In genomic region chr22:49724893-49725489, GRCh38 we compare ENCODE assay signal across 8 cellular contexts.
DNase-seq lines count a peak whose midpoint lies in the region; ATAC-seq and TF ChIP-seq lines count a peak whose summit lies in the region.

No MANE protein-coding gene starts in this region.

- TF ChIP-seq CTCF in BE2C (IDR thresholded peaks at IDR 0.05; ENCODE audit: low read depth, low read length) (peak; percentile 66), endothelial cell (IDR thresholded peaks at IDR 0.05; ENCODE audit: unreplicated experiment) (peak; percentile 64)

- DNase-seq in BE2C = peak; percentile 74
- peak; percentile 36 for DNase-seq in NCI-H510A treated with DMSO at 0.1 percent for 48 hours (lab: John Stamatoyannopoulos, UW)
- DNase-seq in activated CD8-positive, alpha-beta memory T cell treated with anti-CD3 and anti-CD28 coated beads for 4 hours (ENCODE audit: low read depth in 2 of 2) = peak; percentile 25 to 29
- DNase-seq in endothelial cell (ENCODE audit: low spot score) = peak; percentile 92
- peak; percentile 27 for DNase-seq in naive B cell
- DNase-seq in stimulated activated CD8-positive, alpha-beta memory T cell treated with anti-CD3 and anti-CD28 coated beads, Interleukin-7, amount 100 ng/mL, for 48 hours (ENCODE audit: extremely low read depth in 1 of 2, low read depth in 1 of 2) = peak; percentile 39 to 55

- H3K36me3 Mint-ChIP-seq in endothelial cell (ENCODE audit: low read depth, unreplicated experiment) = no peaks in the 10 kb centered on the region
- H3K36me3 Mint-ChIP-seq in naive B cell = peaks cover 0 to 14% of the 10 kb centered on the region in 2 donors

- H3K27me3 ChIP-seq in BE2C = peaks cover 69% of the 10 kb centered on the region

- peaks cover 6% of the 10 kb centered on the region for H3K27me3 Mint-ChIP-seq in endothelial cell (ENCODE audit: unreplicated experiment)
- peaks cover 19 to 66% (median 60%) of the 10 kb centered on the region in 3 donors for H3K27me3 Mint-ChIP-seq in naive B cell

- H3K36me3 ChIP-seq in BE2C = no peaks in the 10 kb centered on the region

- ATAC-seq in GM21381 (IDR thresholded peaks at IDR 0.05; ENCODE audit: unreplicated experiment) = peak; percentile 60
- ATAC-seq in naive B cell (ENCODE audit: low read depth in 2 of 2) = peak; percentile 46 to 50
- ATAC-seq in HG03439 (IDR thresholded peaks at IDR 0.05; ENCODE audit: unreplicated experiment) = no peak

- no peaks in the 10 kb centered on the region for H3K4me1 ChIP-seq in BE2C

- H3K4me3 Mint-ChIP-seq in endothelial cell (ENCODE audit: unreplicated experiment) (no peak overlapping the region), naive B cell (peak overlapping the region in 5 of 8 donors; percentile 48 to 90 (median 57))

- peak overlapping the region; percentile 20; the same call in 1 of the 2 replicates for H3K4me3 ChIP-seq in BE2C (ENCODE audit: low read depth, low read length)

- H3K4me1 Mint-ChIP-seq in endothelial cell (ENCODE audit: unreplicated experiment) = peaks cover 23% of the 10 kb centered on the region
- peaks cover 9 to 15% (median 13%) of the 10 kb centered on the region in 3 donors for H3K4me1 Mint-ChIP-seq in naive B cell

- H3K27ac Mint-ChIP-seq in endothelial cell (ENCODE audit: unreplicated experiment) (no peak overlapping the region), naive B cell (no peak overlapping the region)

- H3K9me3 Mint-ChIP-seq in endothelial cell (ENCODE audit: unreplicated experiment) = no peaks in the 10 kb centered on the region
- H3K9me3 Mint-ChIP-seq in naive B cell = peaks cover 0 to 5% (median 0%) of the 10 kb centered on the region in 7 donors

- no peaks in the 10 kb centered on the region for H3K9me3 ChIP-seq in BE2C

Comparison
In these comparisons a context has a peak if more than half of its experiments do, and no peak if none do; other contexts are left out.
1. DNase-seq: peak in every context shown above with its lines; median percentile 92 in endothelial cell; 74 in BE2C; 47 in stimulated activated CD8-positive, alpha-beta memory T cell treated with anti-CD3 and anti-CD28 coated beads, Interleukin-7, amount 100 ng/mL, for 48 hours; 36 in NCI-H510A treated with DMSO at 0.1 percent for 48 hours; 27 in activated CD8-positive, alpha-beta memory T cell treated with anti-CD3 and anti-CD28 coated beads for 4 hours; 27 in naive B cell.